ENCODE assay signal across 28 cellular contexts in genomic region chr4:41468122-41468521, GRCh38.
"Had no signal": no experiment of that assay in that cellular context is flagged by ENCODE, and none has a peak within 500 bp of the region (broad histone marks: within the 10 kb centered on the region; RNA-seq: fewer than 3 reads in every experiment).

No MANE protein-coding gene starts in this region.

- H3K4me3 ChIP-seq: MG63, PC-9, Peyer's patch, SJSA1 had no signal

- H3K27ac Mint-ChIP-seq: T-cell; T-helper 1 cell treated with Interleukin-12 subunit alpha and Interleukin-12 subunit beta and Interleukin-4 antibody, amounts not matched to agents 30 μg/mL and 1 μg/mL, for 36 hours had no signal

- H2AFZ ChIP-seq: PC-9 had no signal

- H3K27ac ChIP-seq: HL-60, PC-9, Peyer's patch, SJSA1 had no signal

- H3K4me3 Mint-ChIP-seq: T-cell; T-helper 1 cell treated with Interleukin-12 subunit alpha and Interleukin-12 subunit beta and Interleukin-4 antibody, amounts not matched to agents 30 μg/mL and 1 μg/mL, for 36 hours had no signal

- FAIRE-seq: HTR-8/SVneo had no signal

- H3K36me3 ChIP-seq: MG63, Peyer's patch, SJSA1 had no signal

- H3K4me2 ChIP-seq: PC-9, SK-N-SH had no signal

- ATAC-seq: Right ventricle myocardium inferior, T-cell had no signal

- H3K36me3 Mint-ChIP-seq: T-cell had no signal

- H3K9me3 ChIP-seq: MG63, Peyer's patch, SJSA1, SK-N-SH had no signal

- H3K4me1 ChIP-seq: Peyer's patch, SJSA1 had no signal

- H3K4me1 Mint-ChIP-seq: T-cell had no signal

- H3K9me2 ChIP-seq: SK-N-SH had no signal

- H3K27me3 ChIP-seq: MG63, Peyer's patch, SJSA1 had no signal

- DNase-seq: Karpas-422; KG1; MG63; NCI-H1092; NCI-H1105 treated with DMSO at 0.1 percent for 48 hours; NCI-H1417 treated with DMSO at 0.1 percent for 48 hours; NCI-H146; NCI-H187; NCI-H2029; NCI-H2081 treated with DMSO at 0.1 percent for 48 hours; NCI-H2171; NCI-H226; NCI-H446; NCI-H510A; NCI-H526; NK-92 treated with Interleukin-12 subunit alpha and Interleukin-12 subunit beta, amount 100 ng/mL, for 24 hours; OCI-M1; PC-9; Peyer's patch; SIG-M5; SK-N-SH; SW 1271; T-cell had no signal
